ENCODE assay signal across 8 cellular contexts in the genomic region with DNA sequence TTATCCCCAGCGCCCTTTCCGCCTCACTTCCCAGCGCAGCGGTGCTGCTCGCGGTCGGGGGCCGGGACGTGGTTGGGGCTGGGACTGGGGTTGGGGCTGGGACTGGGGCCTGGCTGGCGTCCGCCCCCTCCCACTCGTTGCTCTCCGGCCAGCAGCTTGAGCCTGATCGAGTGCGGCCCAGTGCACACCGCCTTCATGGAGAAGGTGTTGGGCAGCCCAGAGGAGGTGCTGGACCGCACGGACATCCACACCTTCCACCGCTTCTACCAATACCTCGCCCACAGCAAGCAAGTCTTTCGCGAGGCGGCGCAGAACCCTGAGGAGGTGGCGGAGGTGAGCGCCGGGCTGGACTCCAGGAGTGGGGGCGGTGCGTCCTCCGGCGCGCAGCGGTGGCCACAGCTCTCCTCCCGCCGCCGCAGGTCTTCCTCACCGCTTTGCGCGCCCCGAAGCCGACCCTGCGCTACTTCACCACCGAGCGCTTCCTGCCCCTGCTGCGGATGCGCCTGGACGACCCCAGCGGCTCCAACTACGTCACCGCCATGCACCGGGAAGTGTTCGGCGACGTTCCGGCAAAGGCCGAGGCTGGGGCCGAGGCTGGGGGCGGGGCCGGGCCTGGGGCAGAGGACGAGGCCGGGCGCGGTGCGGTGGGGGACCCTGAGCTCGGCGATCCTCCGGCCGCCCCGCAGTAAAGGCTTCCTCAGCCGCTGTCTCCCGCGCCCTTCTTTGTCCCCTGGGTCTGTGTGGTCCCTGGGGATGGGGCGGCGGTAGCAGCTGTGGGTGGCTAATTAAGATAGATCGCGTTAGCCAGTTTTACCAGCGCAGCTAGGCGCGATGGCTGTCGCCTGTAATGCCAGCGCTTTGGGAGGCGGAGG.
DNase-seq lines count a peak whose midpoint lies in the region; ATAC-seq and TF ChIP-seq lines count a peak whose summit lies in the region.

No MANE protein-coding gene starts in this region.

- TF ChIP-seq CTCF in GM12865 (IDR thresholded peaks at IDR 0.05; ENCODE audit: insufficient read depth, low read depth, low read length, missing control alignments) (no peak), astrocyte of the cerebellum (IDR thresholded peaks at IDR 0.05; ENCODE audit: low read depth, low read length, missing control alignments) (no peak)

- DNase-seq in GM12865 (ENCODE audit: low read depth): peak; percentile 93
- DNase-seq in NCI-H128 (lab: John Stamatoyannopoulos, UW; ENCODE audit: unreplicated experiment): peak; percentile 35
- peak; percentile 62 for DNase-seq in T-helper 22 cell (ENCODE audit: low read depth)
- no peak for DNase-seq in astrocyte of the cerebellum (ENCODE audit: low read depth)
- DNase-seq in hepatic stellate cell (ENCODE audit: low spot score): peak; percentile 82
- DNase-seq in putamen (ENCODE audit: low spot score): peak; percentile 78
- DNase-seq in OCI-M2 (lab: John Stamatoyannopoulos, UW; ENCODE audit: unreplicated experiment): no peak

- peak; percentile 78 for ATAC-seq in HG02610 (IDR thresholded peaks at IDR 0.05; ENCODE audit: unreplicated experiment)

- H3K4me3 ChIP-seq in GM12865 (ENCODE audit: low read depth, low read length) (peak overlapping the region; percentile 97), astrocyte of the cerebellum (ENCODE audit: low read depth, low read length) (peak overlapping the region; percentile 75)

- in situ Hi-C loops in astrocyte of the cerebellum (cut with HindIII; ENCODE audit: low sequenced_read_pairs): no loop called here

Comparison
In these comparisons a context has a peak if more than half of its experiments do, and no peak if none do; other contexts are left out.
1. DNase-seq: peak in GM12865 (single experiment), NCI-H128 (single experiment), T-helper 22 cell (single experiment), hepatic stellate cell (single experiment) and putamen (single experiment); none in astrocyte of the cerebellum (single experiment) and OCI-M2 (single experiment).